Comparison of ENCODE assay signal across 8 cellular contexts in the genomic region with DNA sequence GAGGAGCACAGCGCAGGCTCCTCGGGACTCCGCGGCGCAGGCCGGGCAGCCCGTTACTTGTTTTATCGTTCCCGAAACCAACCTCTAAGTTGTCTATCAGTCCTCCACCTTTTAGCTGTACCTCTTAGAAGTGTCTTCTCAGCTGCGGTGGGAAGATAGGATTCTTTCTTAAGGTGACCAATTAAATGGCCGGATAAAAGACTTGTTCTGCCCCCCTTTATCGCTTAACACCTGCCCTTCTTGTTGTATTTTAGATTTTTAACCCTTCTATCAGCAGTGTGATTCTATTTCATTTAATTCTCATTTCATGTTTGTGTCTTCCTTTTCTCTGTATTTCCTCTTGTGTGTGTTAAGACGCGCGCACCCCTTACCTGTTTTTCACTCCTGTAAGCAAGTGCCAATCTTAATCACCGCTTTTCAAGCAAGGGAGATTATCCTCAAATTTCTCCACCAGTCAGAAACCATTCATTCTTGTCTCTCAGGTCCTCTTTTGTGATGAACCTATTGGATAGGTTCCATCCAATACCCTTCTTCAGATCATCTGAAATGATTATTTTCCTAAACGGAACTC. TPM values are rescaled to one million over a fixed set of nuclear protein-coding genes. Genes with fewer than 3 reads are reported as not detected.
DNase-seq lines count a peak whose midpoint lies in the region; ATAC-seq and TF ChIP-seq lines count a peak whose summit lies in the region.

No MANE protein-coding gene starts in this region.

- 19 to 22% methylated on average over 16 to 17 of the region's 17 CpGs for WGBS in esophagus squamous epithelium, 2 donors
- 25 to 27% methylated on average over 17 of the region's 17 CpGs for WGBS in sigmoid colon, 2 donors

- H3K9me3 Mint-ChIP-seq in T-cell, result no peaks in the 10 kb centered on the region

- DNase-seq in A172 (ENCODE audit: low spot score) (peak; percentile 4), T-cell (peak in 3 of 34 experiments; percentile 4 to 53 (median 11)), esophagus squamous epithelium (lab: John Stamatoyannopoulos, UW) (no peak), sigmoid colon (no peak), NCI-H187 (lab: John Stamatoyannopoulos, UW) (no peak), medulla oblongata (ENCODE audit: extremely low spot score) (no peak)

- H3K9me3 ChIP-seq in esophagus squamous epithelium (no peaks in the 10 kb centered on the region), sigmoid colon (no peaks in the 10 kb centered on the region)

- CTCF ChIA-PET in T-cell (lab: Charles Lee), result interaction anchor here (0.6 to 2.9 kb wide), 8 partner anchors 15 to 1715 kb away, joined by 3 to 13 read pairs (median 4); partner anchors contain the start of genes BDH2 (in 1 of the 2), CISD2 (in 1 of the 2) and UBE2D3 (in 1 of the 2)

- H3K27ac ChIP-seq in esophagus squamous epithelium, result peak overlapping the region; percentile 81 to 93 (median 92)
- H3K27ac ChIP-seq in sigmoid colon, result peak overlapping the region; percentile 84 to 95 (median 88)

- peaks cover 0 to 27% (median 10%) of the 10 kb centered on the region in 3 donors for H3K4me1 ChIP-seq in esophagus squamous epithelium
- H3K4me1 ChIP-seq in sigmoid colon, result peaks cover 0 to 16% (median 8%) of the 10 kb centered on the region in 4 donors

- TF ChIP-seq POLR2A in GM18505 (IDR thresholded peaks at IDR 0.05; ENCODE audit: borderline replicate concordance, extremely low read depth, insufficient read depth, insufficient read length) (no peak), esophagus squamous epithelium (IDR thresholded peaks at IDR 0.05) (no peak), sigmoid colon (IDR thresholded peaks at IDR 0.05) (no peak)

- H3K4me3 Mint-ChIP-seq in T-cell, result peak overlapping the region; percentile 85 to 96 (median 88)

- peak; percentile 1 for ATAC-seq in GM18505 (IDR thresholded peaks at IDR 0.05; ENCODE audit: unreplicated experiment)
- ATAC-seq in HG03060 (IDR thresholded peaks at IDR 0.05; ENCODE audit: low read depth, unreplicated experiment), result peak; percentile 26
- peak; percentile 62 to 64 (median 63) for ATAC-seq in T-cell (replicated peaks in 1 of 4)

- POLR2A ChIA-PET in T-cell (lab: Charles Lee), result interaction anchor here in 1 of 2 donors (0.6 to 1.0 kb wide), 5 partner anchors 197 to 755 kb away, joined by 3 to 5 read pairs (median 3); partner anchors contain the start of gene MANBA

- intact Hi-C loops in esophagus squamous epithelium (cut with DNase I) (no loop called here), sigmoid colon (cut with DNase I) (loop anchor here (2.0 to 10.0 kb wide), 3 partner anchors 22 to 212 kb away; partner anchors contain the start of genes BDH2 and CISD2)

- H3K4me1 Mint-ChIP-seq in T-cell, result peaks cover 43 to 55% (median 52%) of the 10 kb centered on the region in 3 donors

- H3K4me3 ChIP-seq in esophagus squamous epithelium, result peak overlapping the region; percentile 59 to 91 (median 80)
- H3K4me3 ChIP-seq in sigmoid colon, result peak overlapping the region; percentile 60 to 84 (median 64)

- H3K27me3 ChIP-seq in esophagus squamous epithelium, result no peaks in the 10 kb centered on the region
- no peaks in the 10 kb centered on the region for H3K27me3 ChIP-seq in sigmoid colon

- peaks cover 0 to 28% (median 0%) of the 10 kb centered on the region in 3 donors for H3K36me3 ChIP-seq in esophagus squamous epithelium
- H3K36me3 ChIP-seq in sigmoid colon, result peaks cover 0 to 20% (median 6%) of the 10 kb centered on the region in 4 donors

- peaks cover 11% of the 10 kb centered on the region for H3K36me3 Mint-ChIP-seq in T-cell

- H3K27me3 Mint-ChIP-seq in T-cell, result no peaks in the 10 kb centered on the region

- peak overlapping the region; percentile 94 to 95 for H3K27ac Mint-ChIP-seq in T-cell

- TF ChIP-seq CTCF in esophagus squamous epithelium (IDR thresholded peaks at IDR 0.05) (no peak), sigmoid colon (IDR thresholded peaks at IDR 0.05) (no peak)

- no peak for TF ChIP-seq EP300 in sigmoid colon (IDR thresholded peaks at IDR 0.05)

RNA-seq across cellular contexts. Expression of gene SLC9B2, which starts 0.3 kb away (rescaled TPM):
- total RNA-seq in A172 (2014; rRNA removed; shearing (Covaris generic)), result 15.0 and 23.7 TPM in 2 replicates
- total RNA-seq in T-cell (10 to 100 TPM; 17.8 to 23.5 (median 19.9) TPM), esophagus squamous epithelium (10 to 100 TPM in 2 of 4 donors, 1 to 10 TPM in 2; 5.0 to 12.6 (median 8.9) TPM), sigmoid colon (10 to 100 TPM; 10.3 to 40.9 (median 17.1) TPM)
- polyA plus RNA-seq in sigmoid colon, result 1 to 10 TPM; 1.4 to 5.4 (median 5.0) TPM

RNA-seq across cellular contexts. Expression of gene BDH2, which starts 22.8 kb away (rescaled TPM):
- total RNA-seq in A172 (2014; rRNA removed; shearing (Covaris generic)), result 38.9 and 55.9 TPM in 2 replicates
- 10 to 100 TPM; 11.4 to 22.6 (median 18.5) TPM for total RNA-seq in T-cell
- 10 to 100 TPM; 16.4 to 47.1 (median 32.2) TPM for total RNA-seq in esophagus squamous epithelium
- total RNA-seq in sigmoid colon, result 10 to 100 TPM; 47.6 to 54.0 (median 50.2) TPM
- 10 to 100 TPM; 31.7 to 62.7 (median 56.5) TPM for polyA plus RNA-seq in sigmoid colon

RNA-seq across cellular contexts. Expression of gene SLC9B1, which starts 57.4 kb away (rescaled TPM):
- 0.10 and 0.43 TPM in 2 replicates for total RNA-seq in A172 (2014; rRNA removed; shearing (Covaris generic))
- total RNA-seq in T-cell (1 to 10 TPM; 2.0 to 4.6 (median 3.1) TPM), esophagus squamous epithelium (under 1 TPM in 2 of 4 donors, not detected in 2; 0.49 to 0.76 TPM), sigmoid colon (1 to 10 TPM in 2 of 4 donors, under 1 TPM in 1, not detected in 1; 0.82 to 3.9 (median 1.2) TPM)
- under 1 TPM in 1 of 3 donors, not detected in 2; 0.50 TPM for polyA plus RNA-seq in sigmoid colon

Comparison
In these comparisons a context has a peak if more than half of its experiments do, and no peak if none do; other contexts are left out.
1. ATAC-seq: peak in every context shown above with its lines; median percentile 63 in T-cell; 26 in HG03060; 1 in GM18505.